In the genomic region with DNA sequence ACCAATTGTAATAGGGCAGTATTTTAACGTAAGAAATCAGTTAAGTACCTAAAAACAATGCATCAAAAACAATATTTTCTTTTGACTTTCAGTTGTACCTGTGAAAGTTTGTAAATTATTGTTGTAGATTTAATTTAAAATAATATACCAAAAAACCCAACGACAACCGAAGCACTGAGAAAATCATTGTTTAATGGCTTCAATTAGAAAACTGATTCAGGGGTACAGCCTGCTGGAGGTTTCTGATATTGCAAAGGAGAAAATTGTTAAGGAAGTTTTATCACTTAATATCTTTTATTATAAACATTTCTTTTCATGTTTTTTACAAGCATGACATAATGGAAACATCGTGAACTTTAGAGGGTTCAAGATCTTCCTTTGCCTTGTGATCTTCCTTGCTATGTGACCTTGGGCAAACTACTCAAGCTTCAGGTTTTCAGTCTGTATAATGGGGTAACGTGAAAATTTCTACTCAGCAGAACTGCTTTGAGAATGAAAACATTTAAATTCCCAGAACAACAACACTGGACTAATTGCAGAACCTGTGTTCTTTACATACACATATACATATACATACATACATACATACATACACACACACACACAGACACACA, we compare ENCODE assay signal across 8 cellular contexts.
DNase-seq lines count a peak whose midpoint lies in the region; ATAC-seq and TF ChIP-seq lines count a peak whose summit lies in the region.
"Had no signal": no experiment of that assay in that cellular context is flagged by ENCODE, and none has a peak within 500 bp of the region (broad histone marks: within the 10 kb centered on the region; RNA-seq: fewer than 3 reads in every experiment).

No MANE protein-coding gene starts in this region.

- no peak overlapping the region for H2AFZ ChIP-seq in OCI-LY1 (ENCODE audit: low read length)

- H3K4me1 ChIP-seq in OCI-LY1 (ENCODE audit: insufficient read depth, low read length, severe bottlenecking): no peaks in the 10 kb centered on the region
- H3K4me1 ChIP-seq in gastrocnemius medialis: no peaks in the 10 kb centered on the region

- in situ Hi-C loops in gastrocnemius medialis (cut with MboI; ENCODE audit: low sequenced_read_pairs in 4 of 4): loop anchor here in 1 of 4 donors (25.0 kb wide), 1 partner anchor 717 kb away; no protein-coding TSS in a partner anchor

- H3K9ac ChIP-seq in OCI-LY1 (ENCODE audit: low read length): no peak overlapping the region

- no peak overlapping the region for H3K4me2 ChIP-seq in OCI-LY1 (ENCODE audit: low read length)

- TF ChIP-seq POLR2A in gastrocnemius medialis (IDR thresholded peaks at IDR 0.05): no peak

- intact Hi-C loops in gastrocnemius medialis (cut with DNase I; ENCODE audit: low total_unique reads): no loop called here

- ATAC-seq in gastrocnemius medialis: no peak
- no peak for ATAC-seq in HG02885 (IDR thresholded peaks at IDR 0.05; ENCODE audit: poor library complexity, unreplicated experiment)
- no peak for ATAC-seq in HG03442 (IDR thresholded peaks at IDR 0.05; ENCODE audit: unreplicated experiment)

- H4K20me1 ChIP-seq in OCI-LY1 (ENCODE audit: insufficient read depth, low read length): no peaks in the 10 kb centered on the region

- DNase-seq in GM12865 (ENCODE audit: low read depth) (no peak), fibroblast of gingiva (ENCODE audit: low read depth) (peak; percentile 7), gastrocnemius medialis (no peak), NCI-H1436 (lab: John Stamatoyannopoulos, UW) (no peak)
- DNase-seq: effector CD4-positive, alpha-beta T cell had no signal

- H3K27me3 ChIP-seq in OCI-LY1 (ENCODE audit: insufficient read depth, low read length): no peaks in the 10 kb centered on the region
- no peaks in the 10 kb centered on the region for H3K27me3 ChIP-seq in gastrocnemius medialis

- H3K9me2 ChIP-seq in OCI-LY1 (ENCODE audit: low read depth, low read length): no peaks in the 10 kb centered on the region

- no peaks in the 10 kb centered on the region for H3K79me2 ChIP-seq in OCI-LY1 (ENCODE audit: insufficient read depth, low read length)

- H3K4me3 ChIP-seq in GM12865 (ENCODE audit: low read depth, low read length): no peak overlapping the region
- H3K4me3 ChIP-seq in OCI-LY1 (ENCODE audit: low read depth, low read length, poor library complexity, severe bottlenecking): no peak overlapping the region
- H3K4me3 ChIP-seq in gastrocnemius medialis: no peak overlapping the region

- H3K9me3 ChIP-seq in OCI-LY1 (ENCODE audit: low read length) (no peaks in the 10 kb centered on the region), gastrocnemius medialis (no peaks in the 10 kb centered on the region)

- H3F3A ChIP-seq in OCI-LY1 (ENCODE audit: insufficient read depth, low read length): no peaks in the 10 kb centered on the region

- TF ChIP-seq CTCF in GM12865 (IDR thresholded peaks at IDR 0.05; ENCODE audit: insufficient read depth, low read depth, low read length, missing control alignments): peak; percentile 39
- TF ChIP-seq CTCF in OCI-LY1 (IDR thresholded peaks at IDR 0.05; ENCODE audit: low read length): peak; percentile 38
- TF ChIP-seq CTCF in gastrocnemius medialis (IDR thresholded peaks at IDR 0.05 in 4 of 5, conservative IDR thresholded peaks at IDR 0.05 in 1 of 5): peak; percentile 29 to 56 (median 45)

- H3K36me3 ChIP-seq in OCI-LY1 (ENCODE audit: insufficient read depth, low read length) (no peaks in the 10 kb centered on the region), gastrocnemius medialis (no peaks in the 10 kb centered on the region)

- H3K27ac ChIP-seq in OCI-LY1 (ENCODE audit: low read depth, low read length, poor library complexity, severe bottlenecking) (no peak overlapping the region), gastrocnemius medialis (no peak overlapping the region)
